In the genomic region with DNA sequence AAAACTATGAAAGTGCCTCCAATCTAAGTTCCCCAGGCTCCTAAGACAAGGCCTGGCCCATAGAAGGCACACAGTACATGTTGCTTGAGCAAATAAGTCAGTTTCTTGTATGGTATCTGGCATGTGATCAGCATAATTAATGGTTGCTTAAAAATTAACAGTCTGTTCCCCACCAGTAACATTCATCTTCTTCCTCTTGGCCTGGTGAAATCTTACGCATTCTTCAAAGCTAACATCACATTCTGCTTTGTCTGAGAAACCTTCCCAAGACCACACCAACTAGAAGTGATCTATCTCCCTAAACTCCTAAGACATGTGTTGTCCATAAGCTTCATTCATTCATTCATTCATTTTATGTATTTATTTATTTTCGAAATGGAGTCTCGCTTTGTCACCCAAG, we compare ENCODE assay signal across 29 cellular contexts. TPM values are rescaled to one million over a fixed set of nuclear protein-coding genes. Genes with fewer than 3 reads are reported as not detected.
"Had no signal": no experiment of that assay in that cellular context is flagged by ENCODE, and none has a peak within 500 bp of the region (broad histone marks: within the 10 kb centered on the region; RNA-seq: fewer than 3 reads in every experiment).

No MANE protein-coding gene starts in this region.

- H3K27me3 Mint-ChIP-seq: activated CD4-positive, alpha-beta memory T cell treated with anti-CD3 and anti-CD28 coated beads for 36 hours; activated CD4-positive, alpha-beta T cell treated with anti-CD3 and anti-CD28 coated beads, Interleukin-2, amount 10 ng/mL, durations not matched to agents 24 days and 14 days; activated naive CD4-positive, alpha-beta T cell treated with anti-CD3 and anti-CD28 coated beads, Interleukin-2, amount 50 U/mL, for 24 hours; brain had no signal

- H3K9me3 Mint-ChIP-seq: activated CD4-positive, alpha-beta memory T cell treated with anti-CD3 and anti-CD28 coated beads for 36 hours; activated naive CD4-positive, alpha-beta T cell treated with anti-CD3 and anti-CD28 coated beads, Interleukin-2, amount 50 U/mL, for 24 hours; activated T-cell treated with anti-CD3 and anti-CD28 coated beads, Interleukin-2, amount 50 U/mL, for 4 hours; activated T-helper 2 cell treated with anti-CD3 and anti-CD28 coated beads, Interferon-gamma antibody, Interleukin-2, Interleukin-4, amounts not matched to agents 10 μg/mL and 5 μg/mL and 100 μg/mL, durations not matched to agents 14 hours and 24 hours and 36 hours; nephron progenitor cell had no signal

- H3K27me3 ChIP-seq: cardiac muscle cell, colonic mucosa, gastrocnemius medialis, neutrophil, right lobe of liver, testis, uterus had no signal

- ATAC-seq: activated CD4-positive, CD25-positive, alpha-beta regulatory T cell treated with anti-CD3 and anti-CD28 coated beads, Interleukin-2, amount 50 U/mL, for 24 hours; activated T-cell treated with anti-CD3 and anti-CD28 coated beads, Interleukin-2, amount 50 U/mL, for 4 hours; gastrocnemius medialis; right lobe of liver; stimulated activated naive CD8-positive, alpha-beta T cell treated with anti-CD3 and anti-CD28 coated beads, Interleukin-15, Interleukin-2, amounts not matched to agents 100 U/mL and 50 U/mL, for 24 hours had no signal

- H3K27ac ChIP-seq: cardiac muscle cell, colonic mucosa, epithelial cell of prostate, gastrocnemius medialis, left ventricle myocardium inferior, neutrophil, right lobe of liver, testis, uterus had no signal

- H3K9me3 ChIP-seq: colonic mucosa, gastrocnemius medialis, left ventricle myocardium inferior, neutrophil, right lobe of liver, testis, uterus had no signal

- H3K36me3 ChIP-seq: cardiac muscle cell, colonic mucosa, gastrocnemius medialis, left ventricle myocardium inferior, neutrophil, right lobe of liver, uterus had no signal

- H3K27ac Mint-ChIP-seq: activated CD4-positive, alpha-beta memory T cell treated with anti-CD3 and anti-CD28 coated beads for 36 hours; activated CD4-positive, alpha-beta T cell treated with anti-CD3 and anti-CD28 coated beads, Interleukin-2, amount 10 ng/mL, durations not matched to agents 24 days and 14 days; activated naive CD4-positive, alpha-beta T cell treated with anti-CD3 and anti-CD28 coated beads, Interleukin-2, amount 50 U/mL, for 24 hours; activated T-helper 2 cell treated with anti-CD3 and anti-CD28 coated beads, Interferon-gamma antibody, Interleukin-2, Interleukin-4, amounts not matched to agents 10 μg/mL and 5 μg/mL and 100 μg/mL, durations not matched to agents 14 hours and 24 hours and 36 hours; brain; nephron progenitor cell had no signal

- H3K4me1 ChIP-seq: gastrocnemius medialis, testis, uterus had no signal

- H3K4me3 ChIP-seq: cardiac muscle cell, colonic mucosa, gastrocnemius medialis, left ventricle myocardium inferior, lung, right lobe of liver, testis, uterus had no signal

- H3K36me3 Mint-ChIP-seq: activated CD4-positive, alpha-beta memory T cell treated with anti-CD3 and anti-CD28 coated beads for 36 hours; activated naive CD4-positive, alpha-beta T cell treated with anti-CD3 and anti-CD28 coated beads, Interleukin-2, amount 50 U/mL, for 24 hours; brain had no signal

- H3K4me3 Mint-ChIP-seq: activated CD4-positive, alpha-beta memory T cell treated with anti-CD3 and anti-CD28 coated beads for 36 hours; activated CD4-positive, alpha-beta T cell treated with anti-CD3 and anti-CD28 coated beads, Interleukin-2, amount 10 ng/mL, durations not matched to agents 24 days and 14 days; activated naive CD4-positive, alpha-beta T cell treated with anti-CD3 and anti-CD28 coated beads, Interleukin-2, amount 50 U/mL, for 24 hours; activated T-cell treated with anti-CD3 and anti-CD28 coated beads, Interleukin-2, amount 50 U/mL, for 4 hours; brain; nephron progenitor cell had no signal

- DNase-seq: activated CD4-positive, alpha-beta memory T cell treated with anti-CD3 and anti-CD28 coated beads for 36 hours; activated CD4-positive, alpha-beta T cell treated with anti-CD3 and anti-CD28 coated beads, Interleukin-2, amount 10 ng/mL, durations not matched to agents 24 days and 14 days; activated T-cell treated with anti-CD3 and anti-CD28 coated beads, Interleukin-2, amount 50 U/mL, for 4 hours; aorta; cerebellar nuclear complex; colonic mucosa; effector CD8-positive, alpha-beta T cell; gastrocnemius medialis; head of caudate nucleus; hippocampal formation; kidney; left ventricle myocardium inferior; nephron progenitor cell; right lobe of liver; stimulated activated CD4-positive, alpha-beta T cell treated with anti-CD3 and anti-CD28 coated beads, Interleukin-2, amount 100 ng/mL, for 48 hours; stimulated activated naive CD8-positive, alpha-beta T cell treated with anti-CD3 and anti-CD28 coated beads, Interleukin-15, Interleukin-2, amounts not matched to agents 100 U/mL and 50 U/mL, for 24 hours; T-helper 1 cell; testis; trophoblast cell; uterus had no signal

RNA-seq across cellular contexts. Expression of a gene that starts 48.1 kb away (rescaled TPM):
- total RNA-seq: activated CD4-positive, alpha-beta memory T cell treated with anti-CD3 and anti-CD28 coated beads for 36 hours; cardiac muscle cell; osteocyte had no signal
